Comparison of ENCODE assay signal across 7 cellular contexts in the genomic region with DNA sequence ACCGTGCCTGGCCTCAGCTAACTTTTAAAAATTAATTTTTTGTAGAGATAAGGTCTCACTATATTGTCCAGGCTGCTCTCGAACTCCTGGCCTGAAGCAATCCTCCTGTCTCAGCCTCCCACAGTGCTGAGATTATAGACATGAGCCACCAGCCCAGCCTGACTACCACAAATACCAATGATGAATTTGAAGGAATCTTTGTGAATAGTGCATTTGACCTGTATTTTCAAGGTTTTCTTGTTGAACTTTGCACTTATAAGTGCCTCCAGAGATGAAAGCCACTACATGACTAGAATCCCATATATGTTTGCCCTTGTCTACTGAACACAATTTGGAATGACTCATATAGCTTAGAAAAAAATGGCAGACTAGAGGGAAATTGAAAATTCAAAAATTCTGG.
"Had no signal": no experiment of that assay in that cellular context is flagged by ENCODE, and none has a peak within 500 bp of the region (broad histone marks: within the 10 kb centered on the region; RNA-seq: fewer than 3 reads in every experiment).

No MANE protein-coding gene starts in this region.

- H2AFZ ChIP-seq: GM23338 had no signal

- DNase-seq: H9, HCEC 1CT, KBM-7 had no signal

- FAIRE-seq: H1, H54, HTR-8/SVneo had no signal

- H3K4me3 ChIP-seq: GM23338 had no signal

- H3K4me2 ChIP-seq: GM23338 had no signal

- ATAC-seq: GM23338 had no signal
